Comparison of ENCODE assay signal across 24 cellular contexts in the genomic region with DNA sequence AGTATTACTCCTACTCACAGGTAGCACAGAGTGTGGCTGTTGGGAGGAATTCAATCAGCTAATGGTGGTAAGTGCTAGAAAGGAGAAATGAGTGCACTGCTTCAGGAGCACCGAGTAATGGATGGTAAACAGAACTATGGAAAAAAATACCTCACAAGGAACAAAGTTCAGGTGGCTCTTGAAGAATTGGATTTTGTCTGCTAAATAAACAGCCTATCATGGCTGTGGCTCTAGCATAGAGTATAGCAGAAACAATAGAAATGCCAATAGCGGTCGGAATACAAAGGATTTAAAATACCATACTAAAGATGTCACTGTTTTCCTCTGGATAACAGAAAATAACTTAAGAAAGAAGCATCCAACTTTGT.
"Had no signal": no experiment of that assay in that cellular context is flagged by ENCODE, and none has a peak within 500 bp of the region (broad histone marks: within the 10 kb centered on the region; RNA-seq: fewer than 3 reads in every experiment).

No MANE protein-coding gene starts in this region.

- H3K4me3 ChIP-seq: heart left ventricle, left lung, lower lobe of right lung, pancreas, prostate gland, sigmoid colon, spleen, suprapubic skin, thoracic aorta, tibial artery, vagina had no signal

- DNase-seq: heart left ventricle; islet precursor cell; left lung; lower lobe of right lung; mammary epithelial cell; mesenchymal stem cell; naive thymus-derived CD8-positive, alpha-beta T cell; nucleus accumbens; pancreas; posterior cingulate gyrus; retina; right cardiac atrium; sigmoid colon; small intestine; spleen; stimulated activated CD4-positive, alpha-beta T cell treated with anti-CD3 and anti-CD28 coated beads, Interleukin-4, amount 100 ng/mL, for 24 hours; stimulated activated naive CD4-positive, alpha-beta T cell; tibial artery; trophoblast cell had no signal

- H3K27ac ChIP-seq: heart left ventricle, left lung, lower lobe of right lung, pancreas, prostate gland, sigmoid colon, spleen, suprapubic skin, thoracic aorta, tibial artery, vagina had no signal

- FAIRE-seq: pancreas, small intestine had no signal

- H3K27me3 ChIP-seq: heart left ventricle, left lung, pancreas, sigmoid colon, spleen, suprapubic skin, tibial artery, vagina had no signal

- H3K36me3 ChIP-seq: heart left ventricle, left lung, lower lobe of right lung, pancreas, prostate gland, sigmoid colon, spleen, suprapubic skin, thoracic aorta, tibial artery, vagina had no signal

- ATAC-seq: heart left ventricle; left lung; lower lobe of right lung; naive thymus-derived CD8-positive, alpha-beta T cell; right cardiac atrium; stimulated activated effector memory CD8-positive, alpha-beta T cell treated with anti-CD3 and anti-CD28 coated beads, Interleukin-12 subunit alpha, Interleukin-12 subunit beta, amount 100 ng/mL, for 72 hours had no signal
